In the genomic region with DNA sequence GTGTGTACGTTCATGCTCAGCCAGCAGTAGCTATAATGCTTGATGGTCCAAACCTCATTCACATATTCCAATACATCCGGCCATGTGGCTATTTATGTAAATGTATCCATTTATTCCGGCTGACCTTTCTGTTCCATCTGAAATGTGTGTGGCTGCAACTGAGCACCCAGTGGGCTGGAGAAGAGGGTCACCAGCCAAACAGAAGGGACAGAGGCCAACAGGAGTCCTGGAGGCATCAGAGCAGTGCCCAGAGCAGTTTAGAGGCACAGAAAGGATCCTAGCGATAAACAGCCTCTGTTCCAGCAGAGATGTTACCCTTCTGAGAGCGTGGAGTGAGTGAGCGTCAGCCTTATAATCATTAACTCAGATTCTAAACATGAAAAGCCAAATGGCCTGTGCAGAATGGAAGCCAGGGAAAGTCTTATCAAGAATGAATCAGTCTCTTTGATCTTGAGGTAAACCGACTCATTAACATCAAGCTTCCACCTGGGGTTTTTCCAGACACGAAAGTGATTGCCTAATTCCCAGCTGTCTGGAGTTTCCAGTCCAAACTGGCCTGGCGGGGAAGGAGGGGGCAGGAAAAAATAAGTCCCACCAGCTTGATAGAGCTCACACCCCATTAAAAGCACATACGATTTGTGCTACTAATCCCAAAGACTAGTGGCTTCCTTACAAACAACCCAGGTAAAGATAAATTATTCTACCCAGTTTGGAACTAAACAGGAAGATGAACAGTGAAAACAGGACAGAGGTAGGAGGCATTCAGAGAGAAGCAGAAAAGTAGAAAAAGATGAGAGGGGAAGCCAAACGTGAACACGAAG, we compare ENCODE assay signal across 1 cellular context.
A peak's percentile ranks its signal among the peaks of the same experiment; 100 is the strongest.
TF ChIP-seq lines count a peak whose summit lies in the region.

No MANE protein-coding gene starts in this region.

TF ChIP-seq in HepG2, 621 proteins besides CTCF, POLR2A, EP300 and RAD21 (continued from another document and continues in another):
- TF ChIP-seq KIAA2018 (CRISPR knock-in tag; IDR thresholded peaks at IDR 0.05; ENCODE audit: borderline replicate concordance) = no peak
- TF ChIP-seq TFAP4 (IDR thresholded peaks at IDR 0.05; ENCODE audit: borderline replicate concordance, low read depth) = peak; percentile 97
- TF ChIP-seq RNF2 (conservative IDR thresholded peaks at IDR 0.05; ENCODE audit: low read depth) = no peak
- TF ChIP-seq CEBPG (CRISPR knock-in tag; IDR thresholded peaks at IDR 0.05) = peak; percentile 97
- TF ChIP-seq SIN3A (IDR thresholded peaks at IDR 0.05; ENCODE audit: borderline replicate concordance, low read depth, low read length) = no peak
- no peak for TF ChIP-seq ZNF549 (CRISPR knock-in tag; IDR thresholded peaks at IDR 0.05)
- TF ChIP-seq SPEN (CRISPR knock-in tag; IDR thresholded peaks at IDR 0.05; ENCODE audit: low read depth) = no peak
- TF ChIP-seq ZNF224 (CRISPR knock-in tag; IDR thresholded peaks at IDR 0.05) = no peak; the same call in 1 of the 2 replicates
- no peak for TF ChIP-seq ZC3H4 (CRISPR knock-in tag; IDR thresholded peaks at IDR 0.05; ENCODE audit: borderline replicate concordance)
- TF ChIP-seq, protein P1, sequence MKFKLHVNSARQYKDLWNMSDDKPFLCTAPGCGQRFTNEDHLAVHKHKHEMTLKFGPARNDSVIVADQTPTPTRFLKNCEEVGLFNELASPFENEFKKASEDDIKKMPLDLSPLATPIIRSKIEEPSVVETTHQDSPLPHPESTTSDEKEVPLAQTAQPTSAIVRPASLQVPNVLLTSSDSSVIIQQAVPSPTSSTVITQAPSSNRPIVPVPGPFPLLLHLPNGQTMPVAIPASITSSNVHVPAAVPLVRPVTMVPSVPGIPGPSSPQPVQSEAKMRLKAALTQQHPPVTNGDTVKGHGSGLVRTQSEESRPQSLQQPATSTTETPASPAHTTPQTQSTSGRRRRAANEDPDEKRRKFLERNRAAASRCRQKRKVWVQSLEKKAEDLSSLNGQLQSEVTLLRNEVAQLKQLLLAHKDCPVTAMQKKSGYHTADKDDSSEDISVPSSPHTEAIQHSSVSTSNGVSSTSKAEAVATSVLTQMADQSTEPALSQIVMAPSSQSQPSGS (CRISPR knock-in tag; IDR thresholded peaks at IDR 0.05) = peak; percentile 74; the same call in 1 of the 2 replicates
- TF ChIP-seq ZNF256 (CRISPR knock-in tag; conservative IDR thresholded peaks at IDR 0.05) = no peak
- peak; percentile 78 for TF ChIP-seq ZNF556 (CRISPR knock-in tag; IDR thresholded peaks at IDR 0.05; ENCODE audit: borderline replicate concordance)
- TF ChIP-seq SMAD3 (CRISPR knock-in tag; IDR thresholded peaks at IDR 0.05) = peak; percentile 85
- 0 out of 2 replicates have a peak, but pooled peaks have one; percentile 70 for TF ChIP-seq ZNF557 (CRISPR knock-in tag; IDR thresholded peaks at IDR 0.05)
- no peak for TF ChIP-seq RNF219 (CRISPR knock-in tag; IDR thresholded peaks at IDR 0.05)
- TF ChIP-seq ATM (IDR thresholded peaks at IDR 0.05; ENCODE audit: borderline replicate concordance) = no peak
- no peak for TF ChIP-seq SUZ12 (IDR thresholded peaks at IDR 0.05; ENCODE audit: low read depth, low read length)
- TF ChIP-seq, protein P2, sequence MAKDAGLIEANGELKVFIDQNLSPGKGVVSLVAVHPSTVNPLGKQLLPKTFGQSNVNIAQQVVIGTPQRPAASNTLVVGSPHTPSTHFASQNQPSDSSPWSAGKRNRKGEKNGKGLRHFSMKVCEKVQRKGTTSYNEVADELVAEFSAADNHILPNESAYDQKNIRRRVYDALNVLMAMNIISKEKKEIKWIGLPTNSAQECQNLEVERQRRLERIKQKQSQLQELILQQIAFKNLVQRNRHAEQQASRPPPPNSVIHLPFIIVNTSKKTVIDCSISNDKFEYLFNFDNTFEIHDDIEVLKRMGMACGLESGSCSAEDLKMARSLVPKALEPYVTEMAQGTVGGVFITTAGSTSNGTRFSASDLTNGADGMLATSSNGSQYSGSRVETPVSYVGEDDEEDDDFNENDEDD (CRISPR knock-in tag; IDR thresholded peaks at IDR 0.05; ENCODE audit: borderline replicate concordance) = peak; percentile 31; the same call in 1 of the 2 replicates
- TF ChIP-seq SP2 (CRISPR knock-in tag; IDR thresholded peaks at IDR 0.05) = no peak
- TF ChIP-seq MIER3 (CRISPR knock-in tag; IDR thresholded peaks at IDR 0.05; ENCODE audit: borderline replicate concordance) = peak; percentile 60; the same call in 1 of the 2 replicates
- no peak for TF ChIP-seq TMF1 (CRISPR knock-in tag; IDR thresholded peaks at IDR 0.05; ENCODE audit: low read depth)
- TF ChIP-seq, protein P3, sequence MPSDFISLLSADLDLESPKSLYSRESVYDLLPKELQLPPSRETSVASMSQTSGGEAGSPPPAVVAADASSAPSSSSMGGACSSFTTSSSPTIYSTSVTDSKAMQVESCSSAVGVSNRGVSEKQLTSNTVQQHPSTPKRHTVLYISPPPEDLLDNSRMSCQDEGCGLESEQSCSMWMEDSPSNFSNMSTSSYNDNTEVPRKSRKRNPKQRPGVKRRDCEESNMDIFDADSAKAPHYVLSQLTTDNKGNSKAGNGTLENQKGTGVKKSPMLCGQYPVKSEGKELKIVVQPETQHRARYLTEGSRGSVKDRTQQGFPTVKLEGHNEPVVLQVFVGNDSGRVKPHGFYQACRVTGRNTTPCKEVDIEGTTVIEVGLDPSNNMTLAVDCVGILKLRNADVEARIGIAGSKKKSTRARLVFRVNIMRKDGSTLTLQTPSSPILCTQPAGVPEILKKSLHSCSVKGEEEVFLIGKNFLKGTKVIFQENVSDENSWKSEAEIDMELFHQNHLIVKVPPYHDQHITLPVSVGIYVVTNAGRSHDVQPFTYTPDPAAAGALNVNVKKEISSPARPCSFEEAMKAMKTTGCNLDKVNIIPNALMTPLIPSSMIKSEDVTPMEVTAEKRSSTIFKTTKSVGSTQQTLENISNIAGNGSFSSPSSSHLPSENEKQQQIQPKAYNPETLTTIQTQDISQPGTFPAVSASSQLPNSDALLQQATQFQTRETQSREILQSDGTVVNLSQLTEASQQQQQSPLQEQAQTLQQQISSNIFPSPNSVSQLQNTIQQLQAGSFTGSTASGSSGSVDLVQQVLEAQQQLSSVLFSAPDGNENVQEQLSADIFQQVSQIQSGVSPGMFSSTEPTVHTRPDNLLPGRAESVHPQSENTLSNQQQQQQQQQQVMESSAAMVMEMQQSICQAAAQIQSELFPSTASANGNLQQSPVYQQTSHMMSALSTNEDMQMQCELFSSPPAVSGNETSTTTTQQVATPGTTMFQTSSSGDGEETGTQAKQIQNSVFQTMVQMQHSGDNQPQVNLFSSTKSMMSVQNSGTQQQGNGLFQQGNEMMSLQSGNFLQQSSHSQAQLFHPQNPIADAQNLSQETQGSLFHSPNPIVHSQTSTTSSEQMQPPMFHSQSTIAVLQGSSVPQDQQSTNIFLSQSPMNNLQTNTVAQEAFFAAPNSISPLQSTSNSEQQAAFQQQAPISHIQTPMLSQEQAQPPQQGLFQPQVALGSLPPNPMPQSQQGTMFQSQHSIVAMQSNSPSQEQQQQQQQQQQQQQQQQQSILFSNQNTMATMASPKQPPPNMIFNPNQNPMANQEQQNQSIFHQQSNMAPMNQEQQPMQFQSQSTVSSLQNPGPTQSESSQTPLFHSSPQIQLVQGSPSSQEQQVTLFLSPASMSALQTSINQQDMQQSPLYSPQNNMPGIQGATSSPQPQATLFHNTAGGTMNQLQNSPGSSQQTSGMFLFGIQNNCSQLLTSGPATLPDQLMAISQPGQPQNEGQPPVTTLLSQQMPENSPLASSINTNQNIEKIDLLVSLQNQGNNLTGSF (CRISPR knock-in tag; IDR thresholded peaks at IDR 0.05) = no peak; the same call in 1 of the 2 replicates
- TF ChIP-seq, protein P4, sequence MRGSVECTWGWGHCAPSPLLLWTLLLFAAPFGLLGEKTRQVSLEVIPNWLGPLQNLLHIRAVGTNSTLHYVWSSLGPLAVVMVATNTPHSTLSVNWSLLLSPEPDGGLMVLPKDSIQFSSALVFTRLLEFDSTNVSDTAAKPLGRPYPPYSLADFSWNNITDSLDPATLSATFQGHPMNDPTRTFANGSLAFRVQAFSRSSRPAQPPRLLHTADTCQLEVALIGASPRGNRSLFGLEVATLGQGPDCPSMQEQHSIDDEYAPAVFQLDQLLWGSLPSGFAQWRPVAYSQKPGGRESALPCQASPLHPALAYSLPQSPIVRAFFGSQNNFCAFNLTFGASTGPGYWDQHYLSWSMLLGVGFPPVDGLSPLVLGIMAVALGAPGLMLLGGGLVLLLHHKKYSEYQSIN (CRISPR knock-in tag; IDR thresholded peaks at IDR 0.05; ENCODE audit: borderline replicate concordance) = no peak
- TF ChIP-seq ZNF839 (CRISPR knock-in tag; IDR thresholded peaks at IDR 0.05; ENCODE audit: borderline replicate concordance) = no peak
- no peak for TF ChIP-seq BATF2 (CRISPR knock-in tag; IDR thresholded peaks at IDR 0.05)
- no peak for TF ChIP-seq STAG1 (CRISPR knock-in tag; IDR thresholded peaks at IDR 0.05)
- no peak for TF ChIP-seq KLF13 (CRISPR knock-in tag; IDR thresholded peaks at IDR 0.05)
- no peak for TF ChIP-seq ZNF749 (CRISPR knock-in tag; IDR thresholded peaks at IDR 0.05; ENCODE audit: borderline replicate concordance)
- peak; percentile 67 for TF ChIP-seq ZNF605 (CRISPR knock-in tag; IDR thresholded peaks at IDR 0.05)
- no peak for TF ChIP-seq CREB1 (IDR thresholded peaks at IDR 0.05)
- peak; percentile 77; the same call in 1 of the 2 replicates for TF ChIP-seq CREB1 (CRISPR knock-in tag; IDR thresholded peaks at IDR 0.05)
- TF ChIP-seq SMAD9 (CRISPR knock-in tag; IDR thresholded peaks at IDR 0.05) = no peak
- no peak for TF ChIP-seq ZNF773 (CRISPR knock-in tag; IDR thresholded peaks at IDR 0.05; ENCODE audit: borderline replicate concordance)
- peak; percentile 95; the same call in 1 of the 2 replicates for TF ChIP-seq NCOR1 (IDR thresholded peaks at IDR 0.05; ENCODE audit: borderline replicate concordance, low read length)
- no peak for TF ChIP-seq SP4 (CRISPR knock-in tag; IDR thresholded peaks at IDR 0.05)
